Comparison of ENCODE assay signal across 24 cellular contexts in the genomic region with DNA sequence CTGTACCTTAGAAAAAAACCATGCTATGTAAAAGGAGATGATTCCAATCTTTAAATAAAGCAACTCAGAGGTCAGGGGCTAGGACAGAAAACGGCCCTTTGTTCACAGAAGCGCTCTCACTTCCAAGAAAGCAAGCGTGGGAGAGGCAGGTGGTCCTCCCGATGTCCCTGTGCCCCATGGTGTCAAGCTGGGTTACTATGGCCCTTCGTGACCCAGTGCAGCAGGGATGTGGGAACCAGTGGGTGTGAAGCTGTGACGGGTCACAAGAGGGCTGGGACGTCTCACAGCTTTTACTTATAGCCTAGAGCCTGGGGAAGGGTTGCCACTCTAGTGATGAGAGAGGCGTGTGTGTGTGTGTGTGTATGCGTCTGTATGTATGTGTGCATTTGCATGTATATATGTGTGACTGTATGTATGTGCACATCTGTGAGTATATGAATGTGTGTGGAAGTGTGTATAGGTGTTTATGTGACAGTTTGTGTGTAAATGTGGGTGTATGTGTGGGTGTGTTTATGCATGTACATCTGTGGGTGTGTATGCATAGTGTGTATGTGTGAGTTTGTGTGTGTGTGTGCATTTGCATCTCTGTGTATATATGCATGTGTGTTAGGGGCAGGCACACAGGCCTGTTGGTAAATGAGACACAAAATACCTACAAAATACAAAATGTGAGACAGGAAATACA. TPM values are rescaled to one million over a fixed set of nuclear protein-coding genes. Genes with fewer than 3 reads are reported as not detected.
DNase-seq lines count a peak whose midpoint lies in the region; ATAC-seq and TF ChIP-seq lines count a peak whose summit lies in the region.
"Had no signal": no experiment of that assay in that cellular context is flagged by ENCODE, and none has a peak within 500 bp of the region (broad histone marks: within the 10 kb centered on the region; RNA-seq: fewer than 3 reads in every experiment).

No MANE protein-coding gene starts in this region.

- no peak overlapping the region for H4K91ac ChIP-seq in H9 (ENCODE audit: insufficient read length, low read depth, low read length)

- H3K36me3 Mint-ChIP-seq in H9 (ENCODE audit: insufficient read depth in 1 of 3, low read depth in 3 of 3), result peaks cover 4 to 6% (median 4%) of the 10 kb centered on the region in 3 experiments; a peak in 6 of 7 replicates

- no peak overlapping the region for H3K27ac ChIP-seq in H9 (ENCODE audit: insufficient read length, low read depth, low read length)
- peak overlapping the region; percentile 86 for H3K27ac ChIP-seq in caudate nucleus (ENCODE audit: low read depth, low read length)
- peak overlapping the region; percentile 77 for H3K27ac ChIP-seq in muscle layer of colon (ENCODE audit: low read depth, low read length)
- peak overlapping the region; percentile 82 for H3K27ac ChIP-seq in stomach smooth muscle (ENCODE audit: low read length)
- H3K27ac ChIP-seq in suprapubic skin, result no peak overlapping the region
- H3K27ac ChIP-seq: brain microvascular endothelial cell, GM23248, tibial nerve had no signal

- no peak overlapping the region for H2AFZ ChIP-seq in H9 (ENCODE audit: low read length)
- H2AFZ ChIP-seq: GM23248 had no signal

- no peak overlapping the region for H2BK12ac ChIP-seq in H9 (ENCODE audit: insufficient read length, low read depth, low read length)

- no CpG with 5 or more reads among the region's 9 CpGs for WGBS in H9 (ENCODE audit: extremely low coverage, insufficient read length, low lambda C conversion rate)
- 82% methylated on average over 9 of the region's 9 CpGs for WGBS in suprapubic skin

- H3K23ac ChIP-seq in H9 (ENCODE audit: insufficient read length, low read depth, low read length), result no peak overlapping the region

- TF ChIP-seq CTCF in H9 (conservative IDR thresholded peaks at IDR 0.05) (no peak), suprapubic skin (IDR thresholded peaks at IDR 0.05) (no peak)

- H3K4me1 Mint-ChIP-seq in H9, result peaks cover 0 to 8% of the 10 kb centered on the region in 2 experiments; a peak in 3 of 4 replicates

- H3K23me2 ChIP-seq in H9 (ENCODE audit: insufficient read length, low read depth, low read length, poor library complexity, severe bottlenecking), result no peaks in the 10 kb centered on the region

- DNase-seq in H9 (no peak), caudate nucleus (lab: John Stamatoyannopoulos, UW) (no peak), NCI-H1105 treated with DMSO at 0.1 percent for 48 hours (lab: John Stamatoyannopoulos, UW) (no peak), NCI-H748 treated with DMSO at 0.1 percent for 48 hours (lab: John Stamatoyannopoulos, UW) (no peak), suprapubic skin (ENCODE audit: low spot score in 2 of 2) (no peak)
- DNase-seq: activated CD4-positive, alpha-beta T cell treated with anti-CD3 and anti-CD28 coated beads for 1 hour; activated CD8-positive, alpha-beta T cell treated with anti-CD3 and anti-CD28 coated beads for 36 hours; brain microvascular endothelial cell; glutamatergic neuron; GM23248; KG1; mammary epithelial cell; NCI-H1694; stimulated activated CD4-positive, alpha-beta T cell treated with anti-CD3 and anti-CD28 coated beads, Interleukin-4, amount 100 ng/mL, for 24 hours; stimulated activated naive CD4-positive, alpha-beta T cell had no signal

- H3K36me3 ChIP-seq in muscle layer of colon (ENCODE audit: insufficient read depth, low read length) (no peaks in the 10 kb centered on the region), stomach smooth muscle (ENCODE audit: control insufficient read depth in 2 of 2, insufficient read depth in 2 of 2, low read length in 2 of 2) (peaks cover 5 to 6% of the 10 kb centered on the region in 2 donors), suprapubic skin (peaks cover 5% of the 10 kb centered on the region)

- H4K5ac ChIP-seq in H9 (ENCODE audit: insufficient read length, low read depth, low read length), result no peak overlapping the region

- TF ChIP-seq POLR2A in suprapubic skin (IDR thresholded peaks at IDR 0.05), result no peak

- H3K4me3 ChIP-seq in muscle layer of colon (ENCODE audit: low read depth in 1 of 2, low read length in 2 of 2), result no peak overlapping the region
- H3K4me3 ChIP-seq in stomach smooth muscle (ENCODE audit: low read length in 2 of 2), result peak overlapping the region in 1 of 2 donors; percentile 22
- H3K4me3 ChIP-seq in suprapubic skin, result no peak overlapping the region
- H3K4me3 ChIP-seq: GM23248, tibial nerve had no signal

- H2AK5ac ChIP-seq in H9 (ENCODE audit: insufficient read length, low read length), result no peak overlapping the region

- H3K27me3 ChIP-seq in H9 (ENCODE audit: insufficient read depth, low read length) (no peaks in the 10 kb centered on the region), muscle layer of colon (ENCODE audit: control insufficient read depth in 1 of 2, insufficient read depth in 2 of 2, low read length in 2 of 2) (no peaks in the 10 kb centered on the region), stomach smooth muscle (ENCODE audit: control insufficient read depth in 1 of 2, insufficient read depth in 2 of 2, low read length in 2 of 2) (no peaks in the 10 kb centered on the region), suprapubic skin (no peaks in the 10 kb centered on the region)
- H3K27me3 ChIP-seq: brain microvascular endothelial cell, tibial nerve had no signal

- no peaks in the 10 kb centered on the region for H3K4me1 ChIP-seq in H9 (ENCODE audit: insufficient read depth, low read length)
- H3K4me1 ChIP-seq in muscle layer of colon (ENCODE audit: insufficient read depth, low read length), result peaks cover 69% of the 10 kb centered on the region
- H3K4me1 ChIP-seq in stomach smooth muscle (ENCODE audit: control insufficient read depth, insufficient read depth, low read length), result peaks cover 57% of the 10 kb centered on the region
- peaks cover 28% of the 10 kb centered on the region for H3K4me1 ChIP-seq in suprapubic skin

- H2BK15ac ChIP-seq in H9 (ENCODE audit: low read depth, low read length), result no peak overlapping the region

- H3K18ac ChIP-seq in H9 (ENCODE audit: insufficient read length, low read depth, low read length), result no peak overlapping the region

- H3K4ac ChIP-seq in H9 (ENCODE audit: low read depth, low read length), result no peak overlapping the region

- H3K79me2 ChIP-seq in H9 (ENCODE audit: insufficient read depth, low read length), result no peaks in the 10 kb centered on the region

- no peaks in the 10 kb centered on the region for H3K79me1 ChIP-seq in H9 (ENCODE audit: insufficient read depth, low read depth, low read length, poor library complexity, severe bottlenecking)

- no peak overlapping the region for H2BK20ac ChIP-seq in H9 (ENCODE audit: low read depth, low read length, poor library complexity, severe bottlenecking)

- H3K9me3 Mint-ChIP-seq in H9, result peaks cover 4% of the 10 kb centered on the region in 2 experiments

- no peak overlapping the region for H2BK120ac ChIP-seq in H9 (ENCODE audit: low read depth, low read length, poor library complexity, severe bottlenecking)

- TF ChIP-seq EP300 in suprapubic skin (IDR thresholded peaks at IDR 0.05), result no peak

- H3K9ac ChIP-seq in H9 (ENCODE audit: extremely low read depth, insufficient read length, low read length) (no peak overlapping the region), muscle layer of colon (ENCODE audit: low read length) (no peak overlapping the region), stomach smooth muscle (ENCODE audit: low read length in 2 of 2) (peak overlapping the region; percentile 7 to 29)
- H3K9ac ChIP-seq: GM23248 had no signal

- no peak overlapping the region for H4K8ac ChIP-seq in H9 (replicated peaks; ENCODE audit: insufficient read length, low read depth, low read length)

- no peak overlapping the region for H3K4me2 ChIP-seq in H9 (ENCODE audit: insufficient read depth, insufficient read length, low read length)

- ATAC-seq in HG03520 (IDR thresholded peaks at IDR 0.05; ENCODE audit: unreplicated experiment), result no peak
- ATAC-seq: activated CD8-positive, alpha-beta T cell treated with anti-CD3 and anti-CD28 coated beads for 36 hours; Panc1 had no signal

- H2BK5ac ChIP-seq in H9 (ENCODE audit: insufficient read length, low read length), result no peak overlapping the region

- no peak overlapping the region for H3K27ac Mint-ChIP-seq in H9
- H3K27ac Mint-ChIP-seq: activated CD8-positive, alpha-beta T cell treated with anti-CD3 and anti-CD28 coated beads for 36 hours had no signal

- no peak overlapping the region for H3T11ph ChIP-seq in H9 (ENCODE audit: low read length)

- H4K20me1 ChIP-seq in H9 (ENCODE audit: control insufficient read depth, insufficient read depth, insufficient read length), result no peaks in the 10 kb centered on the region

- peaks cover 2% of the 10 kb centered on the region for H3K27me3 Mint-ChIP-seq in H9 (ENCODE audit: low read depth)

- H3K4me3 Mint-ChIP-seq in H9, result no peak overlapping the region; a peak in 1 of 5 replicates
- H3K4me3 Mint-ChIP-seq: activated CD8-positive, alpha-beta T cell treated with anti-CD3 and anti-CD28 coated beads for 36 hours had no signal

- H3K9me3 ChIP-seq in H9 (ENCODE audit: control insufficient read depth, low read depth, low read length), result peaks cover 2% of the 10 kb centered on the region
- no peaks in the 10 kb centered on the region for H3K9me3 ChIP-seq in muscle layer of colon (ENCODE audit: low read length)
- H3K9me3 ChIP-seq in stomach smooth muscle (ENCODE audit: control insufficient read depth in 2 of 2, low read length in 2 of 2), result no peaks in the 10 kb centered on the region
- H3K9me3 ChIP-seq in suprapubic skin, result no peaks in the 10 kb centered on the region
- H3K9me3 ChIP-seq: tibial nerve had no signal

- peak overlapping the region; percentile 53; the same call in 1 of the 2 replicates for H3K14ac ChIP-seq in H9 (ENCODE audit: insufficient read depth, low read length)

- H3K56ac ChIP-seq in H9 (ENCODE audit: insufficient read length, low read depth, low read length), result no peak overlapping the region

RNA-seq across cellular contexts. Expression of a gene that starts 25.2 kb away (rescaled TPM):
- total RNA-seq in H9 (2021), result 11.1 TPM in 2 replicates
- 10 to 100 TPM; 55.2 to 99.5 (median 80.6) TPM for total RNA-seq in suprapubic skin
- total RNA-seq: activated CD8-positive, alpha-beta T cell treated with anti-CD3 and anti-CD28 coated beads for 36 hours; HT-29; T-helper 1 cell treated with Interleukin-12 subunit alpha and Interleukin-12 subunit beta and Interleukin-4 antibody, amounts not matched to agents 30 ng/mL and 1 ng/mL, for 36 hours had no signal

RNA-seq across cellular contexts. Expression of a gene that starts 32.1 kb away (rescaled TPM):
- total RNA-seq in H9 (2021), result not detected in 2 replicates
- under 1 TPM in 1 of 4 donors, not detected in 3; 0.72 TPM for total RNA-seq in suprapubic skin
- total RNA-seq: activated CD8-positive, alpha-beta T cell treated with anti-CD3 and anti-CD28 coated beads for 36 hours; GM23248; HT-29; renal cortical epithelial cell; SK-MEL-5; T-helper 1 cell treated with Interleukin-12 subunit alpha and Interleukin-12 subunit beta and Interleukin-4 antibody, amounts not matched to agents 30 ng/mL and 1 ng/mL, for 36 hours; tibial nerve had no signal

Comparison
In these comparisons a context has a peak if more than half of its experiments do, and no peak if none do; other contexts are left out.
1. H3K27ac ChIP-seq: peak in caudate nucleus (single experiment), muscle layer of colon (single experiment) and stomach smooth muscle (single experiment); none in H9 (single experiment) and suprapubic skin (single experiment).
2. H3K9ac ChIP-seq: peak in stomach smooth muscle (2 of 2); none in H9 (single experiment) and muscle layer of colon (single experiment).